ENCODE assay signal across 12 cellular contexts in the genomic region with DNA sequence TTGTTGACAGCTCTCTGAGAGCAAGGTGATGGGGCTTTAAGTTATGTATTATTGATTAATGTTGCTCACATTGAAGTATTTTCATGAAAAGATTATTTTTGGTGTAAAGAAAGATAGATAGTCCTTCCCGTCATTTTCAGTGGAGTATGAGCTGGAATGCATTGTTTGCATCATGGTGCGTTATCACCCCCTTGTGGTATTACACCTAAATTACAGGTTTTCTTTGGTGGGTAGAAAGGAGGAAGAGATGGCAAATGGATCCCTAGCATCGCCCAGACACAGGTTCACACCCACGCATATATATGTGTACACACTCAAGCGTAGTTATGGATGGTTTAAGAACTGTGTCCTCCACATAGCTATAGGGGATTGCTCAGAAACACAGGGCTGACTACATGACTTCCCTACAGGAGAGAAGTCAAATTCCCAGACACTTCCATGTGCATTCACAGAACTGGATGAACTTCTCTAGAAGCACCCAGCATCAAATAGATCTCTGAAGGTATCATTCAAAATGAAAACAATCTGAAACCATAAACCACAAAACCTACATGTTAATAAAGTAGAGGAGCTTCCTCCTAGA. TPM values are rescaled to one million over a fixed set of nuclear protein-coding genes. Genes with fewer than 3 reads are reported as not detected.
DNase-seq lines count a peak whose midpoint lies in the region; ATAC-seq and TF ChIP-seq lines count a peak whose summit lies in the region.
"Had no signal": no experiment of that assay in that cellular context is flagged by ENCODE, and none has a peak within 500 bp of the region (broad histone marks: within the 10 kb centered on the region; RNA-seq: fewer than 3 reads in every experiment).

No MANE protein-coding gene starts in this region.

- H3K27me3 ChIP-seq in NT2/D1 (ENCODE audit: insufficient read depth, insufficient read length) (no peaks in the 10 kb centered on the region), endodermal cell (ENCODE audit: control insufficient read depth, insufficient read depth, low read length, poor library complexity, severe bottlenecking) (no peaks in the 10 kb centered on the region), osteoblast (ENCODE audit: insufficient read depth, low read length) (no peaks in the 10 kb centered on the region)
- H3K27me3 ChIP-seq: vagina had no signal

- peaks cover 9% of the 10 kb centered on the region for H3K27me3 Mint-ChIP-seq in endodermal cell (ENCODE audit: insufficient read depth)
- peaks cover 13% of the 10 kb centered on the region for H3K27me3 Mint-ChIP-seq in stimulated activated memory B cell treated with anti-CD40 and anti-IgM and Interleukin-4, amounts not matched to agents 10 μg/mL and 1 μg/mL and 100 μg/mL, for 72 hours

- no peaks in the 10 kb centered on the region for H3K4me1 Mint-ChIP-seq in endodermal cell
- no peaks in the 10 kb centered on the region for H3K4me1 Mint-ChIP-seq in stimulated activated memory B cell treated with anti-CD40 and anti-IgM and Interleukin-4, amounts not matched to agents 10 μg/mL and 1 μg/mL and 100 μg/mL, for 72 hours

- 49 to 58% methylated on average over 2 to 4 of the region's 5 CpGs for WGBS in endodermal cell (ENCODE audit: insufficient coverage in 1 of 2, insufficient read length in 1 of 2), 2 experiments

- no peak overlapping the region for H3K4me2 ChIP-seq in osteoblast (ENCODE audit: insufficient read depth, low read length)

- no peaks in the 10 kb centered on the region for H3K79me2 ChIP-seq in osteoblast (ENCODE audit: insufficient read depth, low read length)
- H3K79me2 ChIP-seq: parathyroid adenoma had no signal

- DNase-seq in NCI-H2171 treated with DMSO at 0.1 percent for 48 hours (lab: John Stamatoyannopoulos, UW) = peak; percentile 32
- DNase-seq in NCI-H2171 (lab: John Stamatoyannopoulos, UW) = no peak
- peak; percentile 18 for DNase-seq in NT2/D1 (ENCODE audit: low read depth, low spot score)
- DNase-seq in endodermal cell = no peak
- no peak for DNase-seq in osteoblast (ENCODE audit: insufficient read length, low spot score, missing footprints)
- no peak for DNase-seq in stimulated activated CD4-positive, alpha-beta T cell treated with anti-CD3 and anti-CD28 coated beads, Interleukin-2, amount 100 ng/mL, for 24 hours
- no peak for DNase-seq in NCI-H2196 treated with DMSO at 0.1 percent for 48 hours (lab: John Stamatoyannopoulos, UW; ENCODE audit: unreplicated experiment)
- DNase-seq: NCI-H345 had no signal

- no peaks in the 10 kb centered on the region for H3K36me3 Mint-ChIP-seq in endodermal cell (ENCODE audit: low read depth)
- no peaks in the 10 kb centered on the region for H3K36me3 Mint-ChIP-seq in stimulated activated memory B cell treated with anti-CD40 and anti-IgM and Interleukin-4, amounts not matched to agents 10 μg/mL and 1 μg/mL and 100 μg/mL, for 72 hours

- no peak overlapping the region for H3K9ac ChIP-seq in NT2/D1 (ENCODE audit: insufficient read length, low read depth)
- no peak overlapping the region for H3K9ac ChIP-seq in endodermal cell (ENCODE audit: extremely low read depth, low read length, poor library complexity, severe bottlenecking)
- H3K9ac ChIP-seq: parathyroid adenoma had no signal

- ATAC-seq in stimulated activated memory B cell treated with anti-CD40 and anti-IgM and Interleukin-4, amounts not matched to agents 10 μg/mL and 1 μg/mL and 100 μg/mL, for 72 hours = no peak

- no peak overlapping the region for H2AFZ ChIP-seq in osteoblast (ENCODE audit: low read length)
- H2AFZ ChIP-seq: parathyroid adenoma had no signal

- no peaks in the 10 kb centered on the region for H4K20me1 ChIP-seq in osteoblast (ENCODE audit: insufficient read depth, low read length)

- no peak overlapping the region for H3K4me3 Mint-ChIP-seq in endodermal cell
- no peak overlapping the region for H3K4me3 Mint-ChIP-seq in stimulated activated memory B cell treated with anti-CD40 and anti-IgM and Interleukin-4, amounts not matched to agents 10 μg/mL and 1 μg/mL and 100 μg/mL, for 72 hours

- H3K9me3 ChIP-seq in NT2/D1 (ENCODE audit: insufficient read depth, low read length) (peaks cover 15% of the 10 kb centered on the region), endodermal cell (ENCODE audit: control insufficient read depth, low read length) (peaks cover 7% of the 10 kb centered on the region), osteoblast (ENCODE audit: low read depth, low read length) (no peaks in the 10 kb centered on the region)
- H3K9me3 ChIP-seq: vagina had no signal

- H3K4me3 ChIP-seq in NT2/D1 (ENCODE audit: insufficient read length, low read depth) = no peak overlapping the region
- no peak overlapping the region for H3K4me3 ChIP-seq in endodermal cell (ENCODE audit: low read length)
- no peak overlapping the region for H3K4me3 ChIP-seq in osteoblast (ENCODE audit: insufficient read depth, low read length)
- H3K4me3 ChIP-seq: coronary artery, vagina had no signal

- H3K4me1 ChIP-seq in NT2/D1 (ENCODE audit: insufficient read depth, insufficient read length) = no peaks in the 10 kb centered on the region
- no peaks in the 10 kb centered on the region for H3K4me1 ChIP-seq in endodermal cell (ENCODE audit: control insufficient read depth, insufficient read depth, low read length)
- no peaks in the 10 kb centered on the region for H3K4me1 ChIP-seq in osteoblast (ENCODE audit: insufficient read depth, low read length)
- H3K4me1 ChIP-seq: parathyroid adenoma, vagina had no signal

- TF ChIP-seq CTCF in endodermal cell (conservative IDR thresholded peaks at IDR 0.05) (peak; percentile 85), osteoblast (IDR thresholded peaks at IDR 0.05; ENCODE audit: extremely low read depth, low read depth, low read length) (peak; percentile 22)

- peaks cover 5% of the 10 kb centered on the region for H3K9me3 Mint-ChIP-seq in endodermal cell
- H3K9me3 Mint-ChIP-seq in stimulated activated memory B cell treated with anti-CD40 and anti-IgM and Interleukin-4, amounts not matched to agents 10 μg/mL and 1 μg/mL and 100 μg/mL, for 72 hours = peaks cover 17% of the 10 kb centered on the region

- H3K27ac ChIP-seq in endodermal cell (ENCODE audit: low read depth, low read length) = no peak overlapping the region
- H3K27ac ChIP-seq in osteoblast (ENCODE audit: low read depth, low read length) = no peak overlapping the region
- H3K27ac ChIP-seq: coronary artery, parathyroid adenoma, vagina had no signal

- H3K27ac Mint-ChIP-seq in endodermal cell = no peak overlapping the region
- no peak overlapping the region for H3K27ac Mint-ChIP-seq in stimulated activated memory B cell treated with anti-CD40 and anti-IgM and Interleukin-4, amounts not matched to agents 10 μg/mL and 1 μg/mL and 100 μg/mL, for 72 hours

- no peaks in the 10 kb centered on the region for H3K36me3 ChIP-seq in NT2/D1 (ENCODE audit: insufficient read depth, insufficient read length, low read length)
- no peaks in the 10 kb centered on the region for H3K36me3 ChIP-seq in endodermal cell (ENCODE audit: control insufficient read depth, insufficient read depth, low read length)
- H3K36me3 ChIP-seq in osteoblast (ENCODE audit: insufficient read depth, low read length) = no peaks in the 10 kb centered on the region
- H3K36me3 ChIP-seq: vagina had no signal

RNA-seq across cellular contexts. Expression of a gene that starts 14.4 kb away (rescaled TPM):
- total RNA-seq in endodermal cell (not detected), osteoblast (not detected in 2 replicates)
- polyA plus RNA-seq in endodermal cell (2013, experiment 1 of 2) = 0.04 TPM
- polyA plus RNA-seq in endodermal cell (2013, experiment 2 of 2) = not detected
- total RNA-seq: vagina had no signal

RNA-seq across cellular contexts. Expression of a gene that starts 15.6 kb away (rescaled TPM):
- total RNA-seq in endodermal cell (not detected), osteoblast (not detected in 2 replicates)
- polyA plus RNA-seq in endodermal cell (2013, experiment 1 of 2) = not detected
- not detected for polyA plus RNA-seq in endodermal cell (2013, experiment 2 of 2)
- total RNA-seq: vagina had no signal

RNA-seq across cellular contexts. Expression of a gene that starts 59.0 kb away (rescaled TPM):
- total RNA-seq in endodermal cell (not detected), osteoblast (not detected in 2 replicates)
- not detected for polyA plus RNA-seq in endodermal cell (2013, experiment 1 of 2)
- not detected for polyA plus RNA-seq in endodermal cell (2013, experiment 2 of 2)
- total RNA-seq: vagina had no signal

Comparison
In these comparisons a context has a peak if more than half of its experiments do, and no peak if none do; other contexts are left out.
1. DNase-seq: peak in NCI-H2171 treated with DMSO at 0.1 percent for 48 hours (single experiment) and NT2/D1 (single experiment); none in NCI-H2171 (single experiment), endodermal cell (single experiment), osteoblast (single experiment), stimulated activated CD4-positive, alpha-beta T cell treated with anti-CD3 and anti-CD28 coated beads, Interleukin-2, amount 100 ng/mL, for 24 hours (0 of 2) and NCI-H2196 treated with DMSO at 0.1 percent for 48 hours (single experiment).